25 cellular contexts compared by ENCODE assay signal in the genomic region with DNA sequence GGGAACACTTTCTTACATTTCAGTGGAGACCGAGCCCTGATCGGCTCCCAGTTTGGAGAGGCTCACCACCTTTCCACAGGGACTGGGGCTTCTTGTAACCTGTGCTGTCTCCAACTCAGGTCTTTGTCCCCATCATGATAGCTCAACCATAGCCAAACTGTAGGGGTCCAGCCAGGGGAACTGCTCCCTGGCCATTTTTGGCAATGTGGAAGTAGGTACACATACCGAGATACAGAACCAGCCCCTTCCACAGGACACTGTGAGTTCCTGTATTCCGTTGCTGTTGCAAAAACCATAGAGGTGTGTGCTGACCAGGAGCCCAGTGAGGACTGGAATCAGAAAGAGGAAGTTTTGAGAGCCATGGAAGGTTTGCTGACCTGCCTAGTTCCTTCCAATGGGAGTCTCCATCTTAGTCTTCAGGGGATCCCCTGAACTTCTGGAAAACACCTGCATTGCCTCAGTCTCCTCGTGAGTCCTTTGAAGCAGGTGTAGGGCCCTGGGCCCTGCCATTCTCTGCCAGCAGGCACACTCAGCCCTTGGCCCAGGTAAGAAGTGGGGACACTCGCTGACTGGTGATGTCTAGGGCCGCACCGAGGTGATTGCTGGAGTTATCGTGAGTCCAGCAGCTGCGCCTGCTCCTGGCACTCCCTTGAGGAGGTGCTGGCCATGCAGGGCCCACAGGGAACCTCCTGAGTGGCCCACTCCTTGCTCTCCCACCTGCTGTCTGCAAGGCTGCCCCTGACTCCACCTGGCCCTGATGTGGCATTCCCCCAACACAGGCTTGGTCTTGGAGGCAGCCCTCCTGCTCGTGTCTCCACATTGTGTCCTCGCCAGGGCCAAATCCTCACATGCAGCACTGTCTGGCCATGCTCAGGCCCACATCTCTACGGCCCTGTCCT. TPM values are rescaled to one million over a fixed set of nuclear protein-coding genes. Genes with fewer than 3 reads are reported as not detected.
"Had no signal": no experiment of that assay in that cellular context is flagged by ENCODE, and none has a peak within 500 bp of the region (broad histone marks: within the 10 kb centered on the region; RNA-seq: fewer than 3 reads in every experiment).

No MANE protein-coding gene starts in this region.

- H3K36me3 Mint-ChIP-seq: activated naive CD4-positive, alpha-beta T cell treated with anti-CD3 and anti-CD28 coated beads, Interleukin-2, amount 50 U/mL, for 24 hours had no signal

- ATAC-seq: activated CD8-positive, alpha-beta T cell treated with anti-CD3 and anti-CD28 coated beads, Interleukin-2, amount 10 ng/mL, durations not matched to agents 7 days and 5 days; body of pancreas; foreskin keratinocyte; sciatic nerve had no signal

- H3K4me1 Mint-ChIP-seq: activated naive CD4-positive, alpha-beta T cell treated with anti-CD3 and anti-CD28 coated beads, Interleukin-2, amount 50 U/mL, for 24 hours; nephron had no signal

- H3K27me3 ChIP-seq: body of pancreas, cardiac muscle cell, foreskin keratinocyte, testis, vagina had no signal

- H3K27ac ChIP-seq: body of pancreas, cardiac muscle cell, foreskin keratinocyte, left ventricle myocardium inferior, testis, vagina, VCaP had no signal

- H3K36me3 ChIP-seq: cardiac muscle cell, left ventricle myocardium inferior, vagina had no signal

- H3K9me3 ChIP-seq: body of pancreas, left ventricle myocardium inferior, testis, vagina had no signal

- H3K4me1 ChIP-seq: body of pancreas, foreskin keratinocyte, testis, vagina had no signal

- DNase-seq: activated CD4-positive, alpha-beta T cell treated with anti-CD3 and anti-CD28 coated beads for 1 hour; activated CD4-positive, alpha-beta T cell treated with anti-CD3 and anti-CD28 coated beads, Interleukin-2, amount 50 U/mL, for 1 hour; activated CD8-positive, alpha-beta T cell treated with anti-CD3 and anti-CD28 coated beads, Interleukin-2, amount 10 ng/mL, durations not matched to agents 7 days and 5 days; activated gamma-delta T cell treated with Interleukin-2 at 50 U/mL for 16 hours; anterior cingulate cortex; body of pancreas; cortex of kidney; erythroblast; foreskin keratinocyte; left ventricle myocardium inferior; occipital lobe; small intestine; stimulated activated naive CD4-positive, alpha-beta T cell; testis had no signal

- H3K9me3 Mint-ChIP-seq: activated naive CD4-positive, alpha-beta T cell treated with anti-CD3 and anti-CD28 coated beads, Interleukin-2, amount 50 U/mL, for 24 hours; activated T-helper 1 cell treated with anti-CD3 and anti-CD28 coated beads, Interleukin-12 subunit alpha, Interleukin-12 subunit beta, Interleukin-2, Interleukin-4 antibody, amounts not matched to agents 30 ng/mL and 10 ng/mL and 1 ng/mL, durations not matched to agents 14 hours and 24 hours and 36 hours; nephron; T-helper 2 cell treated with Interferon-gamma antibody and Interleukin-4, amounts not matched to agents 5 μg/mL and 100 μg/mL, for 36 hours had no signal

- H3K4me3 Mint-ChIP-seq: activated CD8-positive, alpha-beta T cell treated with anti-CD3 and anti-CD28 coated beads, Interleukin-2, amount 10 ng/mL, durations not matched to agents 7 days and 5 days; activated naive CD4-positive, alpha-beta T cell treated with anti-CD3 and anti-CD28 coated beads, Interleukin-2, amount 50 U/mL, for 24 hours; activated T-helper 1 cell treated with anti-CD3 and anti-CD28 coated beads, Interleukin-12 subunit alpha, Interleukin-12 subunit beta, Interleukin-2, Interleukin-4 antibody, amounts not matched to agents 30 ng/mL and 10 ng/mL and 1 ng/mL, durations not matched to agents 14 hours and 24 hours and 36 hours; nephron; T-helper 2 cell treated with Interferon-gamma antibody and Interleukin-4, amounts not matched to agents 5 μg/mL and 100 μg/mL, for 36 hours had no signal

- H3K27ac Mint-ChIP-seq: activated CD8-positive, alpha-beta T cell treated with anti-CD3 and anti-CD28 coated beads, Interleukin-2, amount 10 ng/mL, durations not matched to agents 7 days and 5 days; activated naive CD4-positive, alpha-beta T cell treated with anti-CD3 and anti-CD28 coated beads, Interleukin-2, amount 50 U/mL, for 24 hours; activated T-helper 1 cell treated with anti-CD3 and anti-CD28 coated beads, Interleukin-12 subunit alpha, Interleukin-12 subunit beta, Interleukin-2, Interleukin-4 antibody, amounts not matched to agents 30 ng/mL and 10 ng/mL and 1 ng/mL, durations not matched to agents 14 hours and 24 hours and 36 hours; nephron; T-helper 2 cell treated with Interferon-gamma antibody and Interleukin-4, amounts not matched to agents 5 μg/mL and 100 μg/mL, for 36 hours had no signal

- FAIRE-seq: endometrium, small intestine had no signal

- H3K4me3 ChIP-seq: body of pancreas, cardiac muscle cell, left ventricle myocardium inferior, testis, vagina had no signal

RNA-seq across cellular contexts. Expression of gene WDFY4, which starts 11.2 kb away (rescaled TPM):
- total RNA-seq: cardiac muscle cell, kidney epithelial cell, renal cortical epithelial cell had no signal
- polyA plus RNA-seq: cardiac muscle cell, foreskin keratinocyte had no signal
